ENCODE assay signal across 21 cellular contexts in genomic region chr1:230919201-230919600, GRCh38. TPM values are rescaled to one million over a fixed set of nuclear protein-coding genes. Genes with fewer than 3 reads are reported as not detected.
DNase-seq lines count a peak whose midpoint lies in the region; ATAC-seq and TF ChIP-seq lines count a peak whose summit lies in the region.
"Had no signal": no experiment of that assay in that cellular context is flagged by ENCODE, and none has a peak within 500 bp of the region (broad histone marks: within the 10 kb centered on the region; RNA-seq: fewer than 3 reads in every experiment).

No MANE protein-coding gene starts in this region.

- no peak overlapping the region for H3K4me3 ChIP-seq in CD8-positive, alpha-beta memory T cell (ENCODE audit: low read length)
- no peak overlapping the region for H3K4me3 ChIP-seq in gastroesophageal sphincter
- H3K4me3 ChIP-seq: HAP-1, MG63 had no signal

- no peak for TF ChIP-seq POLR2A in gastroesophageal sphincter (IDR thresholded peaks at IDR 0.05)

- H3K9me3 ChIP-seq in CD8-positive, alpha-beta memory T cell (ENCODE audit: low read length) = no peaks in the 10 kb centered on the region
- H3K9me3 ChIP-seq in gastroesophageal sphincter = no peaks in the 10 kb centered on the region
- H3K9me3 ChIP-seq: HAP-1, MG63 had no signal

- no peak for TF ChIP-seq EP300 in gastroesophageal sphincter (IDR thresholded peaks at IDR 0.05)

- POLR2A ChIA-PET in CD8-positive, alpha-beta memory T cell (lab: Charles Lee) = no interaction called here

- CTCF ChIA-PET in CD8-positive, alpha-beta memory T cell (lab: Charles Lee) = interaction anchor here (0.8 to 1.4 kb wide), 4 partner anchors 10 to 173 kb away, joined by 3 to 5 read pairs (median 3); no protein-coding TSS in a partner anchor

- no peaks in the 10 kb centered on the region for H3K27me3 Mint-ChIP-seq in CD8-positive, alpha-beta memory T cell
- H3K27me3 Mint-ChIP-seq in neural crest cell (ENCODE audit: low read depth) = no peaks in the 10 kb centered on the region
- no peaks in the 10 kb centered on the region for H3K27me3 Mint-ChIP-seq in glutamatergic neuron (ENCODE audit: unreplicated experiment)

- H3K36me3 ChIP-seq in CD8-positive, alpha-beta memory T cell (ENCODE audit: insufficient read depth, low read length) = peaks cover 29% of the 10 kb centered on the region
- peaks cover 0 to 53% of the 10 kb centered on the region in 2 donors for H3K36me3 ChIP-seq in gastroesophageal sphincter
- H3K36me3 ChIP-seq: HAP-1 had no signal

- no peaks in the 10 kb centered on the region for H3K27me3 ChIP-seq in CD8-positive, alpha-beta memory T cell (ENCODE audit: insufficient read depth, low read length, poor library complexity, severe bottlenecking)
- no peaks in the 10 kb centered on the region for H3K27me3 ChIP-seq in gastroesophageal sphincter
- H3K27me3 ChIP-seq: MG63 had no signal

- H3K9me3 Mint-ChIP-seq in CD8-positive, alpha-beta memory T cell = no peaks in the 10 kb centered on the region
- H3K9me3 Mint-ChIP-seq in neural crest cell (no peaks in the 10 kb centered on the region), glutamatergic neuron (ENCODE audit: unreplicated experiment) (no peaks in the 10 kb centered on the region)

- ATAC-seq in GM21381 (IDR thresholded peaks at IDR 0.05; ENCODE audit: unreplicated experiment) (no peak), gastroesophageal sphincter (no peak)
- ATAC-seq: Panc1 had no signal

- no peak overlapping the region for H3K4me3 Mint-ChIP-seq in CD8-positive, alpha-beta memory T cell
- H3K4me3 Mint-ChIP-seq in neural crest cell (no peak overlapping the region), glutamatergic neuron (ENCODE audit: unreplicated experiment) (no peak overlapping the region)

- DNase-seq in NCI-H2227 (lab: John Stamatoyannopoulos, UW; ENCODE audit: unreplicated experiment) = peak; percentile 25
- no peak for DNase-seq in NCI-H2227 treated with DMSO at 0.1 percent for 48 hours (lab: John Stamatoyannopoulos, UW)
- no peak for DNase-seq in CD8-positive, alpha-beta memory T cell
- peak; percentile 36 for DNase-seq in NCI-H69 (lab: John Stamatoyannopoulos, UW)
- DNase-seq in neural crest cell (ENCODE audit: low read depth, low spot score) = no peak
- no peak for DNase-seq in glutamatergic neuron
- DNase-seq: C1 segment of cervical spinal cord, COR-L47, DMS79 treated with DMSO at 0.1 percent for 48 hours, IMR-90, Karpas-422, MG63, NCI-H1092, NCI-H146, NCI-H2107, NCI-H446, NCI-H774 had no signal

- 38 to 51% methylated on average over 3 to 4 of the region's 4 CpGs for WGBS in gastroesophageal sphincter (ENCODE audit: low coverage in 1 of 2), 2 donors

- peak overlapping the region in 5 of 8 donors; percentile 30 to 71 (median 41) for H3K27ac Mint-ChIP-seq in CD8-positive, alpha-beta memory T cell
- H3K27ac Mint-ChIP-seq in neural crest cell (ENCODE audit: unreplicated experiment) (peak overlapping the region; percentile 15), glutamatergic neuron (ENCODE audit: unreplicated experiment) (no peak overlapping the region)

- H3K36me3 Mint-ChIP-seq in CD8-positive, alpha-beta memory T cell = peaks cover 4 to 86% (median 24%) of the 10 kb centered on the region in 3 donors
- H3K36me3 Mint-ChIP-seq in neural crest cell (ENCODE audit: low read depth) (peaks cover 6% of the 10 kb centered on the region), glutamatergic neuron (ENCODE audit: unreplicated experiment) (no peaks in the 10 kb centered on the region)

- TF ChIP-seq CTCF in neural crest cell (conservative IDR thresholded peaks at IDR 0.05) (no peak), gastroesophageal sphincter (IDR thresholded peaks at IDR 0.05) (no peak), glutamatergic neuron (IDR thresholded peaks at IDR 0.05; ENCODE audit: partially characterized antibody, unreplicated experiment) (no peak)

- no peak overlapping the region for H3K27ac ChIP-seq in CD8-positive, alpha-beta memory T cell (ENCODE audit: low read depth, low read length)
- H3K27ac ChIP-seq in gastroesophageal sphincter = no peak overlapping the region

- no peaks in the 10 kb centered on the region for H3K4me1 Mint-ChIP-seq in CD8-positive, alpha-beta memory T cell
- H3K4me1 Mint-ChIP-seq in neural crest cell (peaks cover 13% of the 10 kb centered on the region), glutamatergic neuron (ENCODE audit: low read depth, unreplicated experiment) (no peaks in the 10 kb centered on the region)

- H3K4me1 ChIP-seq in CD8-positive, alpha-beta memory T cell (ENCODE audit: insufficient read depth, low read length) = no peaks in the 10 kb centered on the region
- no peaks in the 10 kb centered on the region for H3K4me1 ChIP-seq in gastroesophageal sphincter
- H3K4me1 ChIP-seq: HAP-1 had no signal

RNA-seq across cellular contexts. Expression of gene C1orf198, which starts 50.9 kb away (rescaled TPM):
- total RNA-seq in CD8-positive, alpha-beta memory T cell = 1 to 10 TPM; 5.7 to 7.2 TPM
- 5.9 TPM for polyA plus RNA-seq in CD8-positive, alpha-beta memory T cell
- total RNA-seq in neural crest cell = 73.3 and 73.5 TPM in 2 replicates
- total RNA-seq in gastroesophageal sphincter = 100 to 1,000 TPM; 115 to 219 (median 172) TPM
- total RNA-seq in glutamatergic neuron (ENCODE audit: unreplicated experiment) = 27.3 TPM

RNA-seq across cellular contexts. Expression of gene TTC13, which starts 59.5 kb away (rescaled TPM):
- 10 to 100 TPM; 21.5 to 24.8 TPM for total RNA-seq in CD8-positive, alpha-beta memory T cell
- polyA plus RNA-seq in CD8-positive, alpha-beta memory T cell = 13.1 TPM
- total RNA-seq in neural crest cell (19.7 and 20.9 TPM in 2 replicates), gastroesophageal sphincter (10 to 100 TPM in 3 of 4 donors, 1 to 10 TPM in 1; 9.6 to 24.4 (median 13.7) TPM), glutamatergic neuron (ENCODE audit: unreplicated experiment) (25.1 TPM)

RNA-seq across cellular contexts. Expression of gene ARV1, which starts 59.7 kb away (rescaled TPM):
- total RNA-seq in CD8-positive, alpha-beta memory T cell = 10 to 100 TPM; 21.2 to 21.4 TPM
- polyA plus RNA-seq in CD8-positive, alpha-beta memory T cell = 27.6 TPM
- total RNA-seq in neural crest cell (19.2 and 19.5 TPM in 2 replicates), gastroesophageal sphincter (10 to 100 TPM; 10.5 to 37.4 (median 20.5) TPM), glutamatergic neuron (ENCODE audit: unreplicated experiment) (18.3 TPM)

Comparison
In these comparisons a context has a peak if more than half of its experiments do, and no peak if none do; other contexts are left out.
1. DNase-seq: peak in NCI-H2227 (single experiment) and NCI-H69 (single experiment); none in NCI-H2227 treated with DMSO at 0.1 percent for 48 hours (single experiment), CD8-positive, alpha-beta memory T cell (0 of 5), neural crest cell (single experiment) and glutamatergic neuron (single experiment).